ENCODE assay signal across 11 cellular contexts in genomic region chr3:129002573-129003569, GRCh38. TPM values are rescaled to one million over a fixed set of nuclear protein-coding genes. Genes with fewer than 3 reads are reported as not detected.
A peak's percentile ranks its signal among the peaks of the same experiment; 100 is the strongest.
DNase-seq lines count a peak whose midpoint lies in the region; ATAC-seq and TF ChIP-seq lines count a peak whose summit lies in the region.
"Had no signal": no experiment of that assay in that cellular context is flagged by ENCODE, and none has a peak within 500 bp of the region (broad histone marks: within the 10 kb centered on the region; RNA-seq: fewer than 3 reads in every experiment).

No MANE protein-coding gene starts in this region.

- H3K4me3 ChIP-seq in iPS-20b (ENCODE audit: low read length) (peak overlapping the region; percentile 73), thyroid gland (replicated peaks in 1 of 3) (no peak overlapping the region)
- H3K4me3 ChIP-seq: body of pancreas had no signal

- peak overlapping the region; percentile 74 for H3K4me3 Mint-ChIP-seq in activated CD4-positive, alpha-beta T cell treated with anti-CD3 and anti-CD28 coated beads for 36 hours
- H3K4me3 Mint-ChIP-seq in activated CD4-positive, alpha-beta memory T cell treated with anti-CD3 and anti-CD28 coated beads, Interleukin-2, amount 10 ng/mL, durations not matched to agents 7 days and 5 days, result peak overlapping the region; percentile 45
- peak overlapping the region; percentile 75 to 85 for H3K4me3 Mint-ChIP-seq in stimulated activated naive CD8-positive, alpha-beta T cell treated with anti-CD3 and anti-CD28 coated beads, Interleukin-15, amount 100 ng/mL, for 72 hours

- peaks cover 8% of the 10 kb centered on the region; the same call in 1 of the 2 replicates for H3K4me1 ChIP-seq in iPS-20b (ENCODE audit: insufficient read depth, low read length)
- H3K4me1 ChIP-seq in thyroid gland, result peaks cover 17 to 41% of the 10 kb centered on the region in 2 donors

- TF ChIP-seq POLR2A in thyroid gland (IDR thresholded peaks at IDR 0.05), result no peak

- H3K9me3 ChIP-seq in iPS-20b (ENCODE audit: insufficient read depth, low read depth, low read length), result no peaks in the 10 kb centered on the region
- no peaks in the 10 kb centered on the region for H3K9me3 ChIP-seq in thyroid gland
- H3K9me3 ChIP-seq: body of pancreas had no signal

- peaks cover 27% of the 10 kb centered on the region for H3K27me3 Mint-ChIP-seq in activated CD4-positive, alpha-beta T cell treated with anti-CD3 and anti-CD28 coated beads for 36 hours
- peaks cover 56% of the 10 kb centered on the region for H3K27me3 Mint-ChIP-seq in activated CD4-positive, alpha-beta memory T cell treated with anti-CD3 and anti-CD28 coated beads, Interleukin-2, amount 10 ng/mL, durations not matched to agents 7 days and 5 days
- H3K27me3 Mint-ChIP-seq in stimulated activated naive CD8-positive, alpha-beta T cell treated with anti-CD3 and anti-CD28 coated beads, Interleukin-15, amount 100 ng/mL, for 72 hours, result peaks cover 30% of the 10 kb centered on the region

- 37 to 44% methylated on average over 26 to 28 of the region's 28 CpGs for WGBS in thyroid gland, 2 donors

- intact Hi-C loops in activated CD4-positive, alpha-beta T cell treated with anti-CD3 and anti-CD28 coated beads for 36 hours (cut with DNase I, micrococcal nuclease), result no loop called here
- intact Hi-C loops in thyroid gland (cut with DNase I), result no loop called here

- no peak overlapping the region for H3K27ac Mint-ChIP-seq in activated CD4-positive, alpha-beta T cell treated with anti-CD3 and anti-CD28 coated beads for 36 hours
- no peak overlapping the region for H3K27ac Mint-ChIP-seq in activated CD4-positive, alpha-beta memory T cell treated with anti-CD3 and anti-CD28 coated beads, Interleukin-2, amount 10 ng/mL, durations not matched to agents 7 days and 5 days
- peak overlapping the region; percentile 7 to 63 for H3K27ac Mint-ChIP-seq in stimulated activated naive CD8-positive, alpha-beta T cell treated with anti-CD3 and anti-CD28 coated beads, Interleukin-15, amount 100 ng/mL, for 72 hours

- POLR2A ChIA-PET in activated CD4-positive, alpha-beta T cell treated with anti-CD3 and anti-CD28 coated beads for 36 hours (lab: Charles Lee), result interaction anchor here (1.2 kb wide), 1 partner anchor 13 kb away, joined by 4 read pairs; no protein-coding TSS in a partner anchor
- POLR2A ChIA-PET in activated CD4-positive, alpha-beta memory T cell treated with anti-CD3 and anti-CD28 coated beads, Interleukin-2, amount 10 ng/mL, durations not matched to agents 7 days and 5 days (lab: Charles Lee), result interaction anchor here (0.9 to 4.8 kb wide), 3 partner anchors 9 to 118 kb away, joined by 3 to 33 read pairs (median 7); partner anchors contain the start of gene CFAP92

- H3K36me3 ChIP-seq in iPS-20b (ENCODE audit: insufficient read depth, low read depth, low read length) (no peaks in the 10 kb centered on the region), thyroid gland (no peaks in the 10 kb centered on the region)

- H3K27ac ChIP-seq in iPS-20b (ENCODE audit: low read length) (no peak overlapping the region), thyroid gland (peak overlapping the region in 1 of 3 donors; percentile 43)
- H3K27ac ChIP-seq: body of pancreas had no signal

- H3K27me3 ChIP-seq in iPS-20b (ENCODE audit: insufficient read depth, low read length) (peaks cover 100% of the 10 kb centered on the region), thyroid gland (no peaks in the 10 kb centered on the region)

- CTCF ChIA-PET in activated CD4-positive, alpha-beta T cell treated with anti-CD3 and anti-CD28 coated beads for 36 hours (lab: Charles Lee), result interaction anchor here (0.6 to 2.2 kb wide), 10 partner anchors 10 to 222 kb away, joined by 3 to 12 read pairs (median 4); no protein-coding TSS in a partner anchor
- CTCF ChIA-PET in activated CD4-positive, alpha-beta memory T cell treated with anti-CD3 and anti-CD28 coated beads, Interleukin-2, amount 10 ng/mL, durations not matched to agents 7 days and 5 days (lab: Charles Lee), result interaction anchor here (1.1 to 1.8 kb wide), 6 partner anchors 9 to 244 kb away, joined by 3 to 10 read pairs (median 4); partner anchors contain the start of gene CFAP92

- H3K4me1 Mint-ChIP-seq in activated CD4-positive, alpha-beta T cell treated with anti-CD3 and anti-CD28 coated beads for 36 hours, result peaks cover 38% of the 10 kb centered on the region
- peaks cover 37% of the 10 kb centered on the region for H3K4me1 Mint-ChIP-seq in activated CD4-positive, alpha-beta memory T cell treated with anti-CD3 and anti-CD28 coated beads, Interleukin-2, amount 10 ng/mL, durations not matched to agents 7 days and 5 days
- H3K4me1 Mint-ChIP-seq in stimulated activated naive CD8-positive, alpha-beta T cell treated with anti-CD3 and anti-CD28 coated beads, Interleukin-15, amount 100 ng/mL, for 72 hours, result peaks cover 51% of the 10 kb centered on the region

- H3K36me3 Mint-ChIP-seq in activated CD4-positive, alpha-beta T cell treated with anti-CD3 and anti-CD28 coated beads for 36 hours (ENCODE audit: low read depth), result no peaks in the 10 kb centered on the region
- H3K36me3 Mint-ChIP-seq in activated CD4-positive, alpha-beta memory T cell treated with anti-CD3 and anti-CD28 coated beads, Interleukin-2, amount 10 ng/mL, durations not matched to agents 7 days and 5 days (ENCODE audit: low read depth), result no peaks in the 10 kb centered on the region

- no peaks in the 10 kb centered on the region for H3K9me3 Mint-ChIP-seq in activated CD4-positive, alpha-beta T cell treated with anti-CD3 and anti-CD28 coated beads for 36 hours (ENCODE audit: low read depth)
- no peaks in the 10 kb centered on the region for H3K9me3 Mint-ChIP-seq in activated CD4-positive, alpha-beta memory T cell treated with anti-CD3 and anti-CD28 coated beads, Interleukin-2, amount 10 ng/mL, durations not matched to agents 7 days and 5 days
- no peaks in the 10 kb centered on the region for H3K9me3 Mint-ChIP-seq in stimulated activated naive CD8-positive, alpha-beta T cell treated with anti-CD3 and anti-CD28 coated beads, Interleukin-15, amount 100 ng/mL, for 72 hours

- no peak for ATAC-seq in activated CD4-positive, alpha-beta T cell treated with anti-CD3 and anti-CD28 coated beads for 36 hours
- no peak for ATAC-seq in stimulated activated naive CD8-positive, alpha-beta T cell treated with anti-CD3 and anti-CD28 coated beads, Interleukin-15, amount 100 ng/mL, for 72 hours
- no peak for ATAC-seq in HG03439 (IDR thresholded peaks at IDR 0.05; ENCODE audit: unreplicated experiment)

- no peak for DNase-seq in activated CD4-positive, alpha-beta T cell treated with anti-CD3 and anti-CD28 coated beads for 36 hours
- no peak for DNase-seq in activated CD4-positive, alpha-beta T cell treated with anti-CD3 and anti-CD28 coated beads for 1 hour
- no peak for DNase-seq in activated CD4-positive, alpha-beta memory T cell treated with anti-CD3 and anti-CD28 coated beads, Interleukin-2, amount 10 ng/mL, durations not matched to agents 7 days and 5 days
- no peak for DNase-seq in stimulated activated naive CD8-positive, alpha-beta T cell treated with anti-CD3 and anti-CD28 coated beads, Interleukin-15, amount 100 ng/mL, for 72 hours
- DNase-seq in NCI-H2107 (lab: John Stamatoyannopoulos, UW) (no peak), thyroid gland (no peak)
- DNase-seq: NK-92 treated with Interleukin-12 subunit alpha and Interleukin-12 subunit beta, amount 100 ng/mL, for 24 hours had no signal

- TF ChIP-seq CTCF in thyroid gland (IDR thresholded peaks at IDR 0.05), result no peak

- H3K9ac ChIP-seq in iPS-20b (ENCODE audit: low read depth, low read length), result no peak overlapping the region

RNA-seq across cellular contexts. Expression of gene EFCC1, which starts 1.8 kb away (rescaled TPM):
- total RNA-seq in activated CD4-positive, alpha-beta T cell treated with anti-CD3 and anti-CD28 coated beads for 36 hours, result under 1 TPM; 0.19 to 0.39 TPM
- total RNA-seq in activated CD4-positive, alpha-beta memory T cell treated with anti-CD3 and anti-CD28 coated beads, Interleukin-2, amount 10 ng/mL, durations not matched to agents 7 days and 5 days, result not detected
- 10 to 100 TPM in 2 of 4 donors, 1 to 10 TPM in 2; 3.6 to 16.8 (median 9.9) TPM for total RNA-seq in thyroid gland

RNA-seq across cellular contexts. Expression of gene CFAP92, which starts 9.0 kb away (rescaled TPM):
- under 1 TPM; 0.64 to 0.88 TPM for total RNA-seq in activated CD4-positive, alpha-beta T cell treated with anti-CD3 and anti-CD28 coated beads for 36 hours
- total RNA-seq in activated CD4-positive, alpha-beta memory T cell treated with anti-CD3 and anti-CD28 coated beads, Interleukin-2, amount 10 ng/mL, durations not matched to agents 7 days and 5 days, result under 1 TPM in 1 of 2 experiments, not detected in 1; 0.15 TPM
- total RNA-seq in thyroid gland, result 1 to 10 TPM in 1 of 4 donors, under 1 TPM in 3; 0.40 to 2.5 (median 0.57) TPM
- total RNA-seq: body of pancreas had no signal

RNA-seq across cellular contexts. Expression of gene GP9, which starts 57.7 kb away (rescaled TPM):
- total RNA-seq in activated CD4-positive, alpha-beta T cell treated with anti-CD3 and anti-CD28 coated beads for 36 hours, result not detected
- total RNA-seq in activated CD4-positive, alpha-beta memory T cell treated with anti-CD3 and anti-CD28 coated beads, Interleukin-2, amount 10 ng/mL, durations not matched to agents 7 days and 5 days, result not detected
- total RNA-seq in thyroid gland, result not detected
- total RNA-seq: body of pancreas, occipital lobe had no signal

Comparison
In these comparisons a context has a peak if more than half of its experiments do, and no peak if none do; other contexts are left out.
1. H3K27ac Mint-ChIP-seq: peak in stimulated activated naive CD8-positive, alpha-beta T cell treated with anti-CD3 and anti-CD28 coated beads, Interleukin-15, amount 100 ng/mL, for 72 hours (2 of 2); none in activated CD4-positive, alpha-beta T cell treated with anti-CD3 and anti-CD28 coated beads for 36 hours (single experiment) and activated CD4-positive, alpha-beta memory T cell treated with anti-CD3 and anti-CD28 coated beads, Interleukin-2, amount 10 ng/mL, durations not matched to agents 7 days and 5 days (single experiment).
2. Peak in every context shown above with its lines, with median percentiles within 50 percentile points of each other: H3K4me3 Mint-ChIP-seq.